Comparison of ENCODE assay signal across 22 cellular contexts in the genomic region with DNA sequence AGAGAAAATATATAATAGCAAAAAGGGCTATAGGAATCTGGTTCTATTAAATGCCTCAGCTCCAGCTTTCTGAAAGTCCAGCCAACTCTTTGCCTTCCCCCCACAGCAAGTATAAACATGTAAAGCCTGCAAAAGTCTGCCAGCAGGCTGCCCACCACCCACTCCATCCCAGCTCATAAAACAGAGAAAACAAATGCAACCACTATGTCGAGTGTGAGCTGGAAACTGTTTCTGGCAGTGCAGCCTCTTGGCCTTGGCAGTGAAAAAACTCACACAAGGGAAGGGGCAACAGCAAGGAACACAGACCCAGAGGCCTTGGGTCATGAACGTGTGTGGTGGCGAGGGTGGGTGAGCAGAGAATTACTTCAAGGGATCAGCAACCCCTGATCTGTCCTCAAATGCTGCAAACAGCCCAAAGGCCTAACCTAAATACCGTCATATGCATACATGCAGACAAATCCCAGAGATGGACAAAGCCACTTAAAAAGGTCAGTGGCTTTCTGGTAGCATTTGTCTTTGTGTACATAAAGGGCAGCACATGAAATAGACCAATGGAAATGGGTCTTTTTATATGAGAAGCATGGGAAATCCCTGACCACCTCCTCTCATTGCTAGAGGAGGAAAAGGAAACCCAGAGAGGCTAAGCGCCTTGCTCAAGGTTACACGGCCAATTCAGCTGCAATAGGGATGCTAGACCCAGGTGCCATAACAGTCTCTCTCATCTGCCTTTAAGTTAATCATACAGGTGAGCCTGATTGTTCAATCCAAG.
DNase-seq lines count a peak whose midpoint lies in the region; ATAC-seq and TF ChIP-seq lines count a peak whose summit lies in the region.
"Had no signal": no experiment of that assay in that cellular context is flagged by ENCODE, and none has a peak within 500 bp of the region (broad histone marks: within the 10 kb centered on the region; RNA-seq: fewer than 3 reads in every experiment).

No MANE protein-coding gene starts in this region.

- intact Hi-C loops in uterus (cut with DNase I; ENCODE audit: low total_unique reads), result no loop called here
- intact Hi-C loops in lower lobe of right lung (cut with DNase I), result no loop called here

- peaks cover 7% of the 10 kb centered on the region for H3K4me1 ChIP-seq in RWPE2 (ENCODE audit: insufficient read depth, poor library complexity, severe bottlenecking)
- no peaks in the 10 kb centered on the region for H3K4me1 ChIP-seq in uterus
- H3K4me1 ChIP-seq in lower lobe of right lung, result no peaks in the 10 kb centered on the region
- H3K4me1 ChIP-seq: adrenal gland had no signal

- peaks cover 2% of the 10 kb centered on the region for H3K27me3 Mint-ChIP-seq in activated naive CD8-positive, alpha-beta T cell treated with anti-CD3 and anti-CD28 coated beads, Interleukin-2, amount 50 U/mL, for 24 hours
- no peaks in the 10 kb centered on the region for H3K27me3 Mint-ChIP-seq in activated naive CD8-positive, alpha-beta T cell treated with anti-CD3 and anti-CD28 coated beads for 36 hours
- H3K27me3 Mint-ChIP-seq: dendritic cell treated with granulocyte-macrophage colony-stimulating factor and Interleukin-4, amounts not matched to agents 40 ng/mL and 50 ng/mL, for 4 days; IgD-negative memory B cell had no signal

- TF ChIP-seq CTCF in RWPE2 (IDR thresholded peaks at IDR 0.05; ENCODE audit: poor library complexity, severe bottlenecking), result no peak
- no peak for TF ChIP-seq CTCF in uterus (IDR thresholded peaks at IDR 0.05)
- TF ChIP-seq CTCF in lower lobe of right lung (IDR thresholded peaks at IDR 0.05), result no peak

- H3K27ac Mint-ChIP-seq in activated naive CD8-positive, alpha-beta T cell treated with anti-CD3 and anti-CD28 coated beads, Interleukin-2, amount 50 U/mL, for 24 hours, result no peak overlapping the region
- H3K27ac Mint-ChIP-seq in activated naive CD8-positive, alpha-beta T cell treated with anti-CD3 and anti-CD28 coated beads for 36 hours, result no peak overlapping the region
- H3K27ac Mint-ChIP-seq: dendritic cell treated with granulocyte-macrophage colony-stimulating factor and Interleukin-4, amounts not matched to agents 40 ng/mL and 50 ng/mL, for 4 days; IgD-negative memory B cell had no signal

- peak; percentile 57 for ATAC-seq in activated naive CD8-positive, alpha-beta T cell treated with anti-CD3 and anti-CD28 coated beads, Interleukin-2, amount 50 U/mL, for 24 hours
- peak; percentile 57 for ATAC-seq in GM19463 (IDR thresholded peaks at IDR 0.05; ENCODE audit: unreplicated experiment)
- ATAC-seq in RWPE2 (ENCODE audit: low read depth), result 0 out of 3 replicates have a peak, but pooled peaks have one; percentile 43
- ATAC-seq in stimulated activated naive CD8-positive, alpha-beta T cell treated with anti-CD3 and anti-CD28 coated beads, Interleukin-15, Interleukin-2, amounts not matched to agents 100 U/mL and 50 U/mL, for 24 hours, result peak; percentile 49
- no peak for ATAC-seq in lower lobe of right lung
- ATAC-seq: SK-N-SH treated with all-trans-retinoic acid at 6 μM for 48 hours had no signal

- no peak overlapping the region for H3K4me3 ChIP-seq in RWPE2 (ENCODE audit: severe bottlenecking)
- no peak overlapping the region for H3K4me3 ChIP-seq in uterus
- H3K4me3 ChIP-seq in lower lobe of right lung, result no peak overlapping the region
- H3K4me3 ChIP-seq: adrenal gland, cardiac muscle cell, HAP-1, lung, right atrium auricular region had no signal

- no peaks in the 10 kb centered on the region for H3K9me3 ChIP-seq in RWPE2 (ENCODE audit: severe bottlenecking)
- H3K9me3 ChIP-seq in uterus, result no peaks in the 10 kb centered on the region
- H3K9me3 ChIP-seq in lower lobe of right lung, result no peaks in the 10 kb centered on the region
- H3K9me3 ChIP-seq: adrenal gland, HAP-1, right atrium auricular region had no signal

- H3K4me1 Mint-ChIP-seq in activated naive CD8-positive, alpha-beta T cell treated with anti-CD3 and anti-CD28 coated beads, Interleukin-2, amount 50 U/mL, for 24 hours, result peaks cover 45% of the 10 kb centered on the region
- H3K4me1 Mint-ChIP-seq in activated naive CD8-positive, alpha-beta T cell treated with anti-CD3 and anti-CD28 coated beads for 36 hours, result peaks cover 15% of the 10 kb centered on the region

- no peak overlapping the region for H3K4me3 Mint-ChIP-seq in activated naive CD8-positive, alpha-beta T cell treated with anti-CD3 and anti-CD28 coated beads, Interleukin-2, amount 50 U/mL, for 24 hours
- H3K4me3 Mint-ChIP-seq in activated naive CD8-positive, alpha-beta T cell treated with anti-CD3 and anti-CD28 coated beads for 36 hours, result no peak overlapping the region
- H3K4me3 Mint-ChIP-seq: CD4-positive, CD25-positive, alpha-beta regulatory T cell; dendritic cell treated with granulocyte-macrophage colony-stimulating factor and Interleukin-4, amounts not matched to agents 40 ng/mL and 50 ng/mL, for 4 days; IgD-negative memory B cell had no signal

- H3K9me3 Mint-ChIP-seq in activated naive CD8-positive, alpha-beta T cell treated with anti-CD3 and anti-CD28 coated beads, Interleukin-2, amount 50 U/mL, for 24 hours, result no peaks in the 10 kb centered on the region
- no peaks in the 10 kb centered on the region for H3K9me3 Mint-ChIP-seq in activated naive CD8-positive, alpha-beta T cell treated with anti-CD3 and anti-CD28 coated beads for 36 hours
- H3K9me3 Mint-ChIP-seq: CD4-positive, CD25-positive, alpha-beta regulatory T cell; dendritic cell treated with granulocyte-macrophage colony-stimulating factor and Interleukin-4, amounts not matched to agents 40 ng/mL and 50 ng/mL, for 4 days; IgD-negative memory B cell had no signal

- TF ChIP-seq POLR2A in uterus (IDR thresholded peaks at IDR 0.05), result no peak

- H3K27ac ChIP-seq in RWPE2 (ENCODE audit: poor library complexity, severe bottlenecking) (no peak overlapping the region), uterus (no peak overlapping the region), lower lobe of right lung (no peak overlapping the region)
- H3K27ac ChIP-seq: adrenal gland, cardiac muscle cell, right atrium auricular region had no signal

- H3K27me3 ChIP-seq in RWPE2 (ENCODE audit: insufficient read depth, poor library complexity, severe bottlenecking) (no peaks in the 10 kb centered on the region), uterus (no peaks in the 10 kb centered on the region), lower lobe of right lung (ENCODE audit: low read depth) (no peaks in the 10 kb centered on the region)
- H3K27me3 ChIP-seq: adrenal gland, cardiac muscle cell, right atrium auricular region had no signal

- no peaks in the 10 kb centered on the region for H3K36me3 Mint-ChIP-seq in activated naive CD8-positive, alpha-beta T cell treated with anti-CD3 and anti-CD28 coated beads, Interleukin-2, amount 50 U/mL, for 24 hours (ENCODE audit: low read depth)
- no peaks in the 10 kb centered on the region for H3K36me3 Mint-ChIP-seq in activated naive CD8-positive, alpha-beta T cell treated with anti-CD3 and anti-CD28 coated beads for 36 hours
- H3K36me3 Mint-ChIP-seq: CD4-positive, CD25-positive, alpha-beta regulatory T cell; IgD-negative memory B cell had no signal

- no peak for DNase-seq in activated naive CD8-positive, alpha-beta T cell treated with anti-CD3 and anti-CD28 coated beads, Interleukin-2, amount 50 U/mL, for 24 hours
- no peak for DNase-seq in activated naive CD8-positive, alpha-beta T cell treated with anti-CD3 and anti-CD28 coated beads for 36 hours
- DNase-seq in RWPE2 (ENCODE audit: low spot score), result no peak
- DNase-seq in stimulated activated naive CD8-positive, alpha-beta T cell treated with anti-CD3 and anti-CD28 coated beads, Interleukin-15, Interleukin-2, amounts not matched to agents 100 U/mL and 50 U/mL, for 24 hours, result no peak
- DNase-seq in uterus, result no peak
- DNase-seq in lower lobe of right lung, result no peak
- no peak for DNase-seq in midbrain (lab: John Stamatoyannopoulos, UW)
- DNase-seq: activated T-cell treated with anti-CD3 and anti-CD28 coated beads, Interleukin-2, amount 50 U/mL, for 48 hours; adrenal gland; CD4-positive, CD25-positive, alpha-beta regulatory T cell; foreskin fibroblast; NCI-H1694; NCI-H2227 treated with DMSO at 0.1 percent for 48 hours; NK-92 treated with Interleukin-12 subunit alpha and Interleukin-12 subunit beta, amount 100 ng/mL, for 24 hours had no signal

- H3K36me3 ChIP-seq in RWPE2 (ENCODE audit: low read depth), result no peaks in the 10 kb centered on the region
- no peaks in the 10 kb centered on the region for H3K36me3 ChIP-seq in uterus
- no peaks in the 10 kb centered on the region for H3K36me3 ChIP-seq in lower lobe of right lung
- H3K36me3 ChIP-seq: adrenal gland, HAP-1, right atrium auricular region had no signal

Comparison
In these comparisons a context has a peak if more than half of its experiments do, and no peak if none do; other contexts are left out.
1. ATAC-seq: peak in activated naive CD8-positive, alpha-beta T cell treated with anti-CD3 and anti-CD28 coated beads, Interleukin-2, amount 50 U/mL, for 24 hours (single experiment), GM19463 (single experiment), RWPE2 (single experiment) and stimulated activated naive CD8-positive, alpha-beta T cell treated with anti-CD3 and anti-CD28 coated beads, Interleukin-15, Interleukin-2, amounts not matched to agents 100 U/mL and 50 U/mL, for 24 hours (single experiment); none in lower lobe of right lung (0 of 2).